1 cellular context compared by ENCODE assay signal in genomic region chr3:124781706-124782376, GRCh38.
TF ChIP-seq lines count a peak whose summit lies in the region.

No MANE protein-coding gene starts in this region.

TF ChIP-seq in K562, 482 proteins besides CTCF, POLR2A, EP300 and RAD21:
- TF ChIP-seq RBM25 (IDR thresholded peaks at IDR 0.05; ENCODE audit: low read depth, low read length, severe bottlenecking) (peak; percentile 63), ZNF655 (CRISPR knock-in tag; IDR thresholded peaks at IDR 0.05) (no peak), BCLAF1 (IDR thresholded peaks at IDR 0.05; ENCODE audit: borderline replicate concordance in 1 of 2, control insufficient read depth in 1 of 2, low read depth in 2 of 2, low read length in 1 of 2) (no peak), ZFP36 (IDR thresholded peaks at IDR 0.05; ENCODE audit: low read depth, low read length, partially characterized antibody) (peak; percentile 53), THAP7 (CRISPR knock-in tag; IDR thresholded peaks at IDR 0.05) (no peak), BCOR (IDR thresholded peaks at IDR 0.05) (peak; percentile 34; the same call in 1 of the 2 replicates), BDP1 (IDR thresholded peaks at IDR 0.05; ENCODE audit: insufficient read depth, insufficient read length) (no peak)
